In the genomic region with DNA sequence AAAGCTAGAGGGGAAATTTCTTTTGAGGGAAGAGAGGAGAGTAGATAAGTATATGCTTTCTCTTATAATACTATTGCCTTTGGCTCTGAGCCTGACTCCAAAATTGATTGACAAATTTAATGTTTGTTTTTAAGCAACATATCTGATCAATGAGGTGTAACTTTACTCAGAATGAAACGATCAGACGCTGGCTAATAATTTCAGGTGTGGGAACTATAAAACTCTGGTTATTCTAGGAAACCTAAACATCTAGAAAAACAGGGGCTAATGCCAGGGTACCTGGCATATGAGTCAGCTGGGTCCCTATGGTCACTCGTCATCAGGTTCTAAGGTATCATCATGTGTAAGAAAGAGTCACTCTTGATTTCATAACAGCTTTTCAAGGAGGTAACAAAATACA, we compare ENCODE assay signal across 14 cellular contexts.
DNase-seq lines count a peak whose midpoint lies in the region; ATAC-seq, FAIRE-seq and TF ChIP-seq lines count a peak whose summit lies in the region.
"Had no signal": no experiment of that assay in that cellular context is flagged by ENCODE, and none has a peak within 500 bp of the region (broad histone marks: within the 10 kb centered on the region; RNA-seq: fewer than 3 reads in every experiment).

No MANE protein-coding gene starts in this region.

- peaks cover 9% of the 10 kb centered on the region for H3F3A ChIP-seq in PC-9 (ENCODE audit: insufficient read depth, low read depth)

- H3K9me2 ChIP-seq in HCT116 (ENCODE audit: insufficient read depth) (no peaks in the 10 kb centered on the region), PC-9 (ENCODE audit: insufficient read depth) (no peaks in the 10 kb centered on the region)

- intact Hi-C loops in HCT116 (cut with micrococcal nuclease) = no loop called here
- intact Hi-C loops in PC-9 (cut with micrococcal nuclease; ENCODE audit: unreplicated experiment) = no loop called here
- intact Hi-C loops in HepG2 (cut with micrococcal nuclease; ENCODE audit: unreplicated experiment) = no loop called here

- H3K9ac ChIP-seq in HCT116 (ENCODE audit: low read length) = no peak overlapping the region
- H3K9ac ChIP-seq in HepG2 (ENCODE audit: insufficient read depth, low read depth, low read length) = no peak overlapping the region
- no peak overlapping the region for H3K9ac ChIP-seq in endodermal cell (ENCODE audit: extremely low read depth, low read length, poor library complexity, severe bottlenecking)
- H3K9ac ChIP-seq: BLaER1, KMS-11 had no signal

- TF ChIP-seq RAD21 in HCT116 (IDR thresholded peaks at IDR 0.05; ENCODE audit: low read depth) (no peak), HepG2 (CRISPR knock-in tag; IDR thresholded peaks at IDR 0.05) (no peak)

- CTCF ChIA-PET in HCT116 (lab: Charles Lee) (no interaction called here), PC-9 (lab: Charles Lee) (no interaction called here), HepG2 (lab: Yijun Ruan, JAX; ENCODE audit: low intra/inter-chr PET ratio, low total read pairs) (no interaction called here)

- FAIRE-seq in HepG2 (lab: Jason Lieb, UNC) = no peak
- FAIRE-seq: GM12892 had no signal

- WGBS in HepG2 (ENCODE audit: low lambda C conversion rate) = 96% methylated on average over 3 of the region's 3 CpGs
- 95 to 97% methylated on average over 3 of the region's 3 CpGs for WGBS in endodermal cell (ENCODE audit: insufficient coverage in 1 of 2, insufficient read length in 1 of 2), 2 experiments

- POLR2A ChIA-PET in HCT116 (lab: Charles Lee) = no interaction called here
- POLR2A ChIA-PET in PC-9 (lab: Charles Lee; ENCODE audit: unreplicated experiment) = no interaction called here
- POLR2A ChIA-PET in HepG2 (lab: Yijun Ruan, JAX) = no interaction called here

- no peak for TF ChIP-seq CTCF in HCT116 (IDR thresholded peaks at IDR 0.05 in 2 of 3, conservative IDR thresholded peaks at IDR 0.05 in 1 of 3; ENCODE audit: borderline replicate concordance in 1 of 3, insufficient read depth in 1 of 3, low read depth in 2 of 3, low read length in 2 of 3)
- TF ChIP-seq CTCF in PC-9 (conservative IDR thresholded peaks at IDR 0.05) = no peak
- no peak for TF ChIP-seq CTCF in fibroblast of the aortic adventitia (IDR thresholded peaks at IDR 0.05; ENCODE audit: insufficient read depth, low read length)
- TF ChIP-seq CTCF in HepG2 (CRISPR knock-in tag; IDR thresholded peaks at IDR 0.05) = no peak
- no peak for TF ChIP-seq CTCF in endodermal cell (conservative IDR thresholded peaks at IDR 0.05)

- H3K27me3 Mint-ChIP-seq in endodermal cell (ENCODE audit: insufficient read depth) = no peaks in the 10 kb centered on the region
- H3K27me3 Mint-ChIP-seq: CD4-positive, alpha-beta memory T cell had no signal

- in situ Hi-C loops in HepG2 (cut with HindIII; ENCODE audit: extremely low pct_ligation_motif_present, low pct_unique_long_range_greater_than_20kb) = no loop called here

- H3K27me3 ChIP-seq in HCT116 (ENCODE audit: insufficient read depth, low read length) (no peaks in the 10 kb centered on the region), PC-9 (ENCODE audit: insufficient read depth, low read depth) (no peaks in the 10 kb centered on the region), HepG2 (ENCODE audit: control insufficient read depth in 1 of 2, insufficient read depth in 2 of 2, low read length in 2 of 2) (no peaks in the 10 kb centered on the region), endodermal cell (ENCODE audit: control insufficient read depth, insufficient read depth, low read length, poor library complexity, severe bottlenecking) (no peaks in the 10 kb centered on the region)
- H3K27me3 ChIP-seq: BLaER1 had no signal

- H2AFZ ChIP-seq in HCT116 (ENCODE audit: low read depth, low read length, poor library complexity, severe bottlenecking) = no peak overlapping the region
- H2AFZ ChIP-seq in PC-9 = no peak overlapping the region
- H2AFZ ChIP-seq in HepG2 (ENCODE audit: low read length) = no peak overlapping the region

- H4K20me1 ChIP-seq in HCT116 (ENCODE audit: insufficient read depth) (no peaks in the 10 kb centered on the region), PC-9 (ENCODE audit: insufficient read depth) (no peaks in the 10 kb centered on the region), HepG2 (ENCODE audit: insufficient read depth, low read length) (no peaks in the 10 kb centered on the region)
- H4K20me1 ChIP-seq: BLaER1 had no signal

- ATAC-seq in HCT116 (no peak), HepG2 (no peak), GM18502 (IDR thresholded peaks at IDR 0.05; ENCODE audit: poor library complexity, unreplicated experiment) (no peak)

- H3K9me3 ChIP-seq in HCT116 (ENCODE audit: control insufficient read depth in 1 of 2, insufficient read depth in 1 of 2, low read depth in 1 of 2, low read length in 2 of 2) = no peaks in the 10 kb centered on the region
- H3K9me3 ChIP-seq in PC-9 (ENCODE audit: insufficient read depth, low read depth) = no peaks in the 10 kb centered on the region
- no peaks in the 10 kb centered on the region for H3K9me3 ChIP-seq in HepG2 (ENCODE audit: low read length)
- no peaks in the 10 kb centered on the region for H3K9me3 ChIP-seq in endodermal cell (ENCODE audit: control insufficient read depth, low read length)
- H3K9me3 ChIP-seq: BLaER1 had no signal

- TF ChIP-seq EP300 in HepG2 (IDR thresholded peaks at IDR 0.05; ENCODE audit: low read depth in 2 of 2, low read length in 2 of 2) = no peak
- TF ChIP-seq EP300 in HepG2 (CRISPR knock-in tag; IDR thresholded peaks at IDR 0.05; ENCODE audit: borderline replicate concordance) = no peak

- H3K27ac ChIP-seq in HCT116 (ENCODE audit: low read depth, low read length) (no peak overlapping the region), PC-9 (peak overlapping the region; percentile 41; the same call in 1 of the 2 replicates), HepG2 (ENCODE audit: extremely low read length, insufficient read depth, low read length) (no peak overlapping the region), endodermal cell (ENCODE audit: low read depth, low read length) (no peak overlapping the region)
- H3K27ac ChIP-seq: BLaER1, KMS-11 had no signal

- H3K4me1 Mint-ChIP-seq in endodermal cell = no peaks in the 10 kb centered on the region

- DNase-seq in HCT116 (ENCODE audit: low read depth, low spot score) (no peak), PC-9 (peak in 1 of 2 experiments; percentile 84), fibroblast of the aortic adventitia (ENCODE audit: low read depth) (peak; percentile 4), HepG2 (ENCODE audit: low spot score) (no peak), endodermal cell (no peak), UCSD-AML1 (lab: John Stamatoyannopoulos, UW; ENCODE audit: unreplicated experiment) (no peak)
- DNase-seq: Calu3; CD4-positive, alpha-beta memory T cell; NCI-H446 treated with DMSO at 0.1 percent for 48 hours; RPMI8226 had no signal

- H3K27ac Mint-ChIP-seq in endodermal cell = no peak overlapping the region
- H3K27ac Mint-ChIP-seq: CD4-positive, alpha-beta memory T cell had no signal

- no peak overlapping the region for H3K4me3 Mint-ChIP-seq in endodermal cell
- H3K4me3 Mint-ChIP-seq: CD4-positive, alpha-beta memory T cell had no signal

- H3K4me3 ChIP-seq in HCT116 (replicated peaks in 1 of 2; ENCODE audit: low read depth in 1 of 2, low read length in 2 of 2) (no peak overlapping the region), PC-9 (no peak overlapping the region), fibroblast of the aortic adventitia (ENCODE audit: low read depth, low read length) (no peak overlapping the region), HepG2 (replicated peaks in 1 of 3; ENCODE audit: insufficient read depth in 1 of 3, low read depth in 2 of 3, low read length in 3 of 3) (no peak overlapping the region), endodermal cell (ENCODE audit: low read length) (no peak overlapping the region)
- H3K4me3 ChIP-seq: BLaER1 had no signal

- no peak for TF ChIP-seq POLR2A in HCT116 (IDR thresholded peaks at IDR 0.05; ENCODE audit: borderline replicate concordance, extremely low read depth, insufficient read depth, insufficient read length)
- TF ChIP-seq POLR2A in HepG2 (IDR thresholded peaks at IDR 0.05; ENCODE audit: insufficient read depth in 1 of 2, low read depth in 2 of 2, low read length in 2 of 2) = no peak

- H3K9me3 Mint-ChIP-seq in endodermal cell = no peaks in the 10 kb centered on the region
- H3K9me3 Mint-ChIP-seq: CD4-positive, alpha-beta memory T cell had no signal

- H3K36me3 Mint-ChIP-seq in endodermal cell (ENCODE audit: low read depth) = peaks cover 13% of the 10 kb centered on the region

- H3K4me1 ChIP-seq in HCT116 (ENCODE audit: control insufficient read depth in 1 of 2, insufficient read depth in 2 of 2, low read length in 2 of 2) = peaks cover 0 to 2% of the 10 kb centered on the region in 2 experiments; a peak in 1 of 4 replicates
- H3K4me1 ChIP-seq in PC-9 (replicated peaks; ENCODE audit: insufficient read depth) = peaks cover 17% of the 10 kb centered on the region
- H3K4me1 ChIP-seq in HepG2 (ENCODE audit: insufficient read depth, low read length) = no peaks in the 10 kb centered on the region
- no peaks in the 10 kb centered on the region for H3K4me1 ChIP-seq in endodermal cell (ENCODE audit: control insufficient read depth, insufficient read depth, low read length)
- H3K4me1 ChIP-seq: BLaER1 had no signal

- RAD21 ChIA-PET in HCT116 (lab: Charles Lee; ENCODE audit: low non-redundant PET in 1 of 2, low total read pairs in 2 of 2, uncharacterized antibody in 2 of 2, unreplicated experiment in 2 of 2) = no interaction called here

- H3K79me2 ChIP-seq in HCT116 (ENCODE audit: insufficient read depth, low read length) = no peaks in the 10 kb centered on the region
- H3K79me2 ChIP-seq in PC-9 (ENCODE audit: low read depth) = no peaks in the 10 kb centered on the region
- no peaks in the 10 kb centered on the region for H3K79me2 ChIP-seq in HepG2 (ENCODE audit: insufficient read depth, low read length)

- H3K36me3 ChIP-seq in HCT116 (ENCODE audit: control insufficient read depth in 1 of 2, insufficient read depth in 2 of 2, low read length in 2 of 2) (no peaks in the 10 kb centered on the region), PC-9 (ENCODE audit: low read depth) (no peaks in the 10 kb centered on the region), HepG2 (replicated peaks in 1 of 2; ENCODE audit: control insufficient read depth in 1 of 2, insufficient read depth in 2 of 2, low read length in 2 of 2) (peaks cover 7 to 41% of the 10 kb centered on the region in 2 experiments; a peak in 4 of 5 replicates), endodermal cell (ENCODE audit: control insufficient read depth, insufficient read depth, low read length) (no peaks in the 10 kb centered on the region)

- no peak overlapping the region for H3K4me2 ChIP-seq in HCT116 (ENCODE audit: low read length)
- peak overlapping the region; percentile 27; the same call in 1 of the 2 replicates for H3K4me2 ChIP-seq in PC-9
- H3K4me2 ChIP-seq in HepG2 (ENCODE audit: low read depth, low read length) = no peak overlapping the region
- H3K4me2 ChIP-seq: BLaER1, KMS-11 had no signal

- TSS peak; percentile 14 for BruUV-seq in HCT116 (replicated peaks; lab: Mats Ljungman, UMichigan)
- no TSS peak for BruUV-seq in PC-9 (replicated peaks; lab: Mats Ljungman, UMichigan)
- TSS peak; percentile 29 for BruUV-seq in HepG2 (replicated peaks; lab: Mats Ljungman, UMichigan)

TF ChIP-seq in HepG2, 621 proteins besides CTCF, POLR2A, EP300 and RAD21 (continues in another document):
- no peak for TF ChIP-seq NFE2L2 (IDR thresholded peaks at IDR 0.05; ENCODE audit: low read length)
